ENCODE assay signal across 14 cellular contexts in genomic region chr18:69839989-69840388, GRCh38.
"Had no signal": no experiment of that assay in that cellular context is flagged by ENCODE, and none has a peak within 500 bp of the region (broad histone marks: within the 10 kb centered on the region; RNA-seq: fewer than 3 reads in every experiment).

No MANE protein-coding gene starts in this region.

- DNase-seq: activated B cell treated with CpG ODN at 0.5 μM for 24 hours; activated CD4-positive, alpha-beta T cell treated with anti-CD3 and anti-CD28 coated beads, Interleukin-2, amount 10 ng/mL, durations not matched to agents 24 days and 14 days; activated naive CD4-positive, alpha-beta T cell treated with anti-CD3 and anti-CD28 coated beads for 36 hours; cortex of kidney; effector memory CD4-positive, alpha-beta T cell; left ventricle myocardium inferior; spleen; stimulated activated naive CD8-positive, alpha-beta T cell treated with anti-CD3 and anti-CD28 coated beads, Interleukin-15, Interleukin-2, amounts not matched to agents 100 U/mL and 50 U/mL, for 24 hours had no signal

- H3K36me3 Mint-ChIP-seq: memory B cell, type B pancreatic cell had no signal

- H3K4me3 Mint-ChIP-seq: activated B cell treated with CpG ODN at 0.5 μM for 24 hours; activated CD4-positive, alpha-beta T cell treated with anti-CD3 and anti-CD28 coated beads, Interleukin-2, amount 10 ng/mL, durations not matched to agents 24 days and 14 days; activated naive CD4-positive, alpha-beta T cell treated with anti-CD3 and anti-CD28 coated beads for 36 hours; memory B cell; T-helper 1 cell treated with Interleukin-12 subunit alpha and Interleukin-12 subunit beta and Interleukin-4 antibody, amounts not matched to agents 30 μg/mL and 1 μg/mL, for 36 hours; type B pancreatic cell had no signal

- H3K36me3 ChIP-seq: gastroesophageal sphincter, left ventricle myocardium inferior, right atrium auricular region, spleen, suprapubic skin had no signal

- H3K27ac Mint-ChIP-seq: activated B cell treated with CpG ODN at 0.5 μM for 24 hours; activated CD4-positive, alpha-beta T cell treated with anti-CD3 and anti-CD28 coated beads, Interleukin-2, amount 10 ng/mL, durations not matched to agents 24 days and 14 days; activated naive CD4-positive, alpha-beta T cell treated with anti-CD3 and anti-CD28 coated beads for 36 hours; memory B cell; T-helper 1 cell treated with Interleukin-12 subunit alpha and Interleukin-12 subunit beta and Interleukin-4 antibody, amounts not matched to agents 30 μg/mL and 1 μg/mL, for 36 hours; type B pancreatic cell had no signal

- H3K27me3 Mint-ChIP-seq: activated B cell treated with CpG ODN at 0.5 μM for 24 hours; activated CD4-positive, alpha-beta T cell treated with anti-CD3 and anti-CD28 coated beads, Interleukin-2, amount 10 ng/mL, durations not matched to agents 24 days and 14 days; type B pancreatic cell had no signal

- H3K4me1 ChIP-seq: gastroesophageal sphincter, left ventricle myocardium inferior, right atrium auricular region, spleen, suprapubic skin had no signal

- ATAC-seq: gastroesophageal sphincter had no signal

- H3K27ac ChIP-seq: gastroesophageal sphincter, left ventricle myocardium inferior, right atrium auricular region, spleen, suprapubic skin had no signal

- H3K9me3 Mint-ChIP-seq: activated B cell treated with CpG ODN at 0.5 μM for 24 hours; activated naive CD4-positive, alpha-beta T cell treated with anti-CD3 and anti-CD28 coated beads for 36 hours; T-helper 1 cell treated with Interleukin-12 subunit alpha and Interleukin-12 subunit beta and Interleukin-4 antibody, amounts not matched to agents 30 μg/mL and 1 μg/mL, for 36 hours; type B pancreatic cell had no signal

- H3K4me3 ChIP-seq: gastroesophageal sphincter, left ventricle myocardium inferior, right atrium auricular region, spleen, suprapubic skin had no signal

- H3K4me1 Mint-ChIP-seq: activated B cell treated with CpG ODN at 0.5 μM for 24 hours; activated CD4-positive, alpha-beta T cell treated with anti-CD3 and anti-CD28 coated beads, Interleukin-2, amount 10 ng/mL, durations not matched to agents 24 days and 14 days had no signal

- H3K9me3 ChIP-seq: gastroesophageal sphincter, left ventricle myocardium inferior, right atrium auricular region, spleen, suprapubic skin had no signal

- H3K27me3 ChIP-seq: gastroesophageal sphincter, right atrium auricular region, spleen, suprapubic skin had no signal
